In the genomic region with DNA sequence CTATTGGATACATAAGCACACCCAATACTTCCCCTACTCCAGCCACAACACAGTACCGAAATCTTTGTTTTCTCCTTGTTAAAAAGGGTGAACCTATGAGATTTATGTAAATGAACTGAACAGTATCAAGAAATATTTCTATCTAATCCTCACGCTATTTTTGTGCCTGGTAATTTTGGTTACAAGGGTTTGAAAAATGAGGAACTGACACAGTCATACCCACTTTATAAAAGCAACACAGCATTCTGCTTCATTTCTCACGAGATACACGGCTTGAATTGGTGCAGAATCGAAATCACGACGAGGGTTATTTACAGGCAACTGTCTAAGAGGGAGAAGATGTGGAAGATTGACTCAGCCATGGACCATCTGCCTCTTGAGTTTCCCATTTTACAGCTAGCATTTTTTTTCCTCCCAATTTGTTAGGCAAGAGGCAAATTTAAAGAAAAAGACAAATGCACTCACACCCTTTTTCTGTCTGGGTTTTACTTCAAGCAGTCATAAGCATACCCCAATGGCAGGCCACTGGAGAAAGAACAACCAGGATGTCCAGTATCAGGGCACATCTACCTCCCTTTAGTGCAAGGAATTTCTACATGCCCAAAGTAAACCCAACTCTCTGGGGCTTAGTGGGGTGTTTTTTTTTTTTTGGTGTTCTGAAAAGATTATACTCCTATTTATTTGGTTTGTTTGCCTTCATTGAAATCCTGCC, we compare ENCODE assay signal across 10 cellular contexts.
A peak's percentile ranks its signal among the peaks of the same experiment; 100 is the strongest.
DNase-seq lines count a peak whose midpoint lies in the region; ATAC-seq and TF ChIP-seq lines count a peak whose summit lies in the region.
"Had no signal": no experiment of that assay in that cellular context is flagged by ENCODE, and none has a peak within 500 bp of the region (broad histone marks: within the 10 kb centered on the region; RNA-seq: fewer than 3 reads in every experiment).

No MANE protein-coding gene starts in this region.

- no peak overlapping the region for H3K4me3 ChIP-seq in GM12864 (ENCODE audit: low read depth, low read length)
- H3K4me3 ChIP-seq in dorsolateral prefrontal cortex: no peak overlapping the region

- peak; percentile 75 for DNase-seq in GM12864 (ENCODE audit: low read depth)
- peak; percentile 50 for DNase-seq in SK-MEL-5 (ENCODE audit: low read depth, low spot score)
- no peak for DNase-seq in dorsolateral prefrontal cortex
- DNase-seq in stimulated activated CD4-positive, alpha-beta T cell treated with anti-CD3 and anti-CD28 coated beads, Interleukin-2, amount 100 ng/mL, for 48 hours: no peak
- no peak for DNase-seq in stimulated activated CD4-positive, alpha-beta T cell treated with anti-CD3 and anti-CD28 coated beads, Interleukin-12 subunit alpha, Interleukin-12 subunit beta, amount 100 ng/mL, for 4 hours
- no peak for DNase-seq in activated CD4-positive, alpha-beta T cell treated with anti-CD3 and anti-CD28 coated beads for 1 hour
- DNase-seq: activated CD8-positive, alpha-beta memory T cell treated with anti-CD3 and anti-CD28 coated beads for 24 hours; COR-L47 had no signal

- in situ Hi-C loops in SK-MEL-5 (cut with HindIII; ENCODE audit: low pct_unique_long_range_greater_than_20kb, low sequenced_read_pairs): no loop called here

- intact Hi-C loops in dorsolateral prefrontal cortex (cut with DNase I): loop anchor here in 1 of 2 donors (10.0 kb wide), 1 partner anchor 46 kb away; no protein-coding TSS in a partner anchor

- H3K27ac ChIP-seq in dorsolateral prefrontal cortex: peak overlapping the region in 1 of 59 donors; percentile 57

- H3K27me3 ChIP-seq in dorsolateral prefrontal cortex: peaks cover 0 to 4% (median 0%) of the 10 kb centered on the region in 45 donors

- peak; percentile 94 for ATAC-seq in GM21360 (IDR thresholded peaks at IDR 0.05; ENCODE audit: unreplicated experiment)
- ATAC-seq in HG03103 (IDR thresholded peaks at IDR 0.05; ENCODE audit: low read depth, unreplicated experiment): peak; percentile 85

- TF ChIP-seq CTCF in GM12864 (IDR thresholded peaks at IDR 0.05; ENCODE audit: low read depth, low read length, missing control alignments) (no peak), dorsolateral prefrontal cortex (IDR thresholded peaks at IDR 0.05 in 54 of 56, conservative IDR thresholded peaks at IDR 0.05 in 2 of 56; ENCODE audit: low read depth in 1 of 56, partially characterized antibody in 56 of 56) (no peak)

Comparison
In these comparisons a context has a peak if more than half of its experiments do, and no peak if none do; other contexts are left out.
1. DNase-seq: peak in GM12864 (single experiment) and SK-MEL-5 (single experiment); none in dorsolateral prefrontal cortex (0 of 10), stimulated activated CD4-positive, alpha-beta T cell treated with anti-CD3 and anti-CD28 coated beads, Interleukin-2, amount 100 ng/mL, for 48 hours (0 of 2), stimulated activated CD4-positive, alpha-beta T cell treated with anti-CD3 and anti-CD28 coated beads, Interleukin-12 subunit alpha, Interleukin-12 subunit beta, amount 100 ng/mL, for 4 hours (single experiment) and activated CD4-positive, alpha-beta T cell treated with anti-CD3 and anti-CD28 coated beads for 1 hour (single experiment).